Comparison of ENCODE assay signal across 1 cellular context in genomic region chr14:40684328-40684727, GRCh38.
TF ChIP-seq lines count a peak whose summit lies in the region.

No MANE protein-coding gene starts in this region.

TF ChIP-seq in HepG2, 621 proteins besides CTCF, POLR2A, EP300 and RAD21 (continued from another document):
- TF ChIP-seq MAFK (conservative IDR thresholded peaks at IDR 0.05 in 1 of 2, IDR thresholded peaks at IDR 0.05 in 1 of 2; ENCODE audit: low read length in 2 of 2): peak; percentile 73 to 86
- no peak for TF ChIP-seq ZNF3 (CRISPR knock-in tag; IDR thresholded peaks at IDR 0.05)
- no peak for TF ChIP-seq GATAD2A (CRISPR knock-in tag; IDR thresholded peaks at IDR 0.05)
